ENCODE assay signal across 22 cellular contexts in genomic region chr3:99625643-99626414, GRCh38. TPM values are rescaled to one million over a fixed set of nuclear protein-coding genes. Genes with fewer than 3 reads are reported as not detected.
DNase-seq lines count a peak whose midpoint lies in the region; ATAC-seq, FAIRE-seq and TF ChIP-seq lines count a peak whose summit lies in the region.
"Had no signal": no experiment of that assay in that cellular context is flagged by ENCODE, and none has a peak within 500 bp of the region (broad histone marks: within the 10 kb centered on the region; RNA-seq: fewer than 3 reads in every experiment).

No MANE protein-coding gene starts in this region.

- dilution Hi-C loops in endothelial cell of umbilical vein (cut with MboI; ENCODE audit: extremely low pct_ligation_motif_present, low sequenced_read_pairs), result no loop called here

- intact Hi-C loops in endothelial cell of umbilical vein (cut with micrococcal nuclease), result no loop called here

- no peak overlapping the region for H2BK120ac ChIP-seq in trophoblast cell (ENCODE audit: insufficient read depth, low read length, poor library complexity)

- H3K4me2 ChIP-seq in MM.1S (ENCODE audit: low read depth, low read length), result peak overlapping the region; percentile 79
- H3K4me2 ChIP-seq in endothelial cell of umbilical vein (ENCODE audit: insufficient read depth, low read length), result no peak overlapping the region
- H3K4me2 ChIP-seq in trophoblast cell (ENCODE audit: low read length), result no peak overlapping the region
- H3K4me2 ChIP-seq: hepatocyte had no signal

- H3K36me3 ChIP-seq in MM.1S (replicated peaks; ENCODE audit: insufficient read depth, low read length) (no peaks in the 10 kb centered on the region), endothelial cell of umbilical vein (ENCODE audit: control insufficient read depth in 2 of 2, extremely low read depth in 1 of 2, insufficient read depth in 2 of 2, low read length in 2 of 2) (no peaks in the 10 kb centered on the region), trophoblast cell (ENCODE audit: control insufficient read depth in 1 of 2, insufficient read depth in 2 of 2, low read length in 2 of 2) (no peaks in the 10 kb centered on the region)
- H3K36me3 ChIP-seq: cardiac muscle cell, esophagus muscularis mucosa, right lobe of liver, tibial nerve had no signal

- no peak overlapping the region for H2AK5ac ChIP-seq in trophoblast cell (ENCODE audit: low read length)

- H3K23ac ChIP-seq in trophoblast cell (ENCODE audit: low read length), result no peak overlapping the region

- H3K79me2 ChIP-seq in MM.1S (ENCODE audit: low read length) (no peaks in the 10 kb centered on the region), endothelial cell of umbilical vein (ENCODE audit: control insufficient read depth, insufficient read depth, low read length) (no peaks in the 10 kb centered on the region), trophoblast cell (ENCODE audit: control insufficient read depth, insufficient read depth, low read length, poor library complexity) (no peaks in the 10 kb centered on the region)
- H3K79me2 ChIP-seq: hepatocyte had no signal

- H3K9me3 ChIP-seq in MM.1S (replicated peaks; ENCODE audit: insufficient read depth, low read length) (no peaks in the 10 kb centered on the region), endothelial cell of umbilical vein (replicated peaks; ENCODE audit: control insufficient read depth, insufficient read depth, low read length) (no peaks in the 10 kb centered on the region), trophoblast cell (ENCODE audit: insufficient read depth, low read depth, low read length) (no peaks in the 10 kb centered on the region)
- H3K9me3 ChIP-seq: esophagus muscularis mucosa, right lobe of liver, tibial nerve had no signal

- H4K91ac ChIP-seq in trophoblast cell (ENCODE audit: low read depth, low read length), result no peak overlapping the region

- no peak for TF ChIP-seq CTCF in MM.1S (IDR thresholded peaks at IDR 0.05; ENCODE audit: low read length)
- TF ChIP-seq CTCF in endothelial cell of umbilical vein (IDR thresholded peaks at IDR 0.05; ENCODE audit: extremely low read depth in 1 of 2, insufficient read depth in 1 of 2, low read depth in 1 of 2, low read length in 2 of 2), result no peak

- no peaks in the 10 kb centered on the region for H3K27me3 ChIP-seq in MM.1S (replicated peaks; ENCODE audit: insufficient read depth, low read length)
- H3K27me3 ChIP-seq in endothelial cell of umbilical vein (ENCODE audit: control insufficient read depth in 2 of 2, insufficient read depth in 2 of 2, low read length in 2 of 2), result no peaks in the 10 kb centered on the region
- no peaks in the 10 kb centered on the region for H3K27me3 ChIP-seq in trophoblast cell (ENCODE audit: insufficient read depth, low read length)
- H3K27me3 ChIP-seq: cardiac muscle cell, esophagus muscularis mucosa, hepatocyte, right lobe of liver, tibial nerve had no signal

- H3K14ac ChIP-seq in trophoblast cell (ENCODE audit: low read length), result no peak overlapping the region

- H3K79me1 ChIP-seq in trophoblast cell (ENCODE audit: low read length), result no peaks in the 10 kb centered on the region

- DNase-seq in EL (peak; percentile 45), MM.1S (no peak), endothelial cell of umbilical vein (ENCODE audit: low read depth, low spot score) (peak; percentile 43), trophoblast cell (peak; percentile 6 to 74)
- no peak for DNase-seq in stimulated activated CD4-positive, alpha-beta T cell treated with anti-CD3 and anti-CD28 coated beads, Interleukin-2, amount 100 ng/mL, for 48 hours
- DNase-seq in stimulated activated CD4-positive, alpha-beta T cell treated with anti-CD3 and anti-CD28 coated beads, Interleukin-1b, Interleukin-23, amount 100 ng/mL, for 48 hours, result no peak
- DNase-seq: activated CD4-positive, alpha-beta T cell treated with anti-CD3 and anti-CD28 coated beads for 4 hours; C1 segment of cervical spinal cord; KBM-7; NCI-H1048; NCI-H2081; occipital lobe; right lobe of liver; stimulated activated naive CD8-positive, alpha-beta T cell treated with anti-CD3 and anti-CD28 coated beads, Interleukin-15, Interleukin-2, amounts not matched to agents 100 U/mL and 50 U/mL, for 24 hours had no signal

- POLR2A ChIA-PET in endothelial cell of umbilical vein (lab: Charles Lee), result interaction anchor here (0.6 kb wide), 1 partner anchor 13 kb away, joined by 6 read pairs; the partner anchor contains the start of gene COL8A1

- H3K9ac ChIP-seq in MM.1S (ENCODE audit: low read length) (peak overlapping the region; percentile 70), endothelial cell of umbilical vein (replicated peaks; ENCODE audit: extremely low read depth, insufficient read depth, low read length) (no peak overlapping the region), trophoblast cell (ENCODE audit: low read length) (no peak overlapping the region)

- no peak overlapping the region for H4K12ac ChIP-seq in trophoblast cell (ENCODE audit: low read depth, low read length)

- peaks cover 39% of the 10 kb centered on the region for H3F3A ChIP-seq in MM.1S (ENCODE audit: insufficient read depth, low read length)

- peaks cover 73% of the 10 kb centered on the region for H3K4me1 ChIP-seq in MM.1S (ENCODE audit: low read length)
- H3K4me1 ChIP-seq in endothelial cell of umbilical vein (ENCODE audit: control insufficient read depth, extremely low read depth, insufficient read depth, low read length), result peaks cover 21% of the 10 kb centered on the region
- no peaks in the 10 kb centered on the region for H3K4me1 ChIP-seq in trophoblast cell (ENCODE audit: control insufficient read depth in 1 of 2, insufficient read depth in 2 of 2, low read length in 2 of 2)
- H3K4me1 ChIP-seq: esophagus muscularis mucosa, right lobe of liver had no signal

- CTCF ChIA-PET in endothelial cell of umbilical vein (lab: Charles Lee), result interaction anchor here (1.3 kb wide), 1 partner anchor 76 kb away, joined by 3 read pairs; no protein-coding TSS in a partner anchor

- H2BK12ac ChIP-seq in trophoblast cell (ENCODE audit: low read length), result no peak overlapping the region

- H3K4ac ChIP-seq in trophoblast cell (ENCODE audit: low read depth, low read length), result no peak overlapping the region

- H2AFZ ChIP-seq in MM.1S (ENCODE audit: low read length) (no peak overlapping the region), endothelial cell of umbilical vein (ENCODE audit: low read depth, low read length) (peak overlapping the region; percentile 59), trophoblast cell (ENCODE audit: insufficient read depth, low read length, poor library complexity) (no peak overlapping the region)
- H2AFZ ChIP-seq: hepatocyte had no signal

- H4K20me1 ChIP-seq in MM.1S (ENCODE audit: insufficient read depth, low read length) (no peaks in the 10 kb centered on the region), endothelial cell of umbilical vein (replicated peaks; ENCODE audit: control insufficient read depth, extremely low read depth, insufficient read depth, low read length) (no peaks in the 10 kb centered on the region)

- H3K27ac ChIP-seq in MM.1S (ENCODE audit: low read length) (peak overlapping the region; percentile 99), endothelial cell of umbilical vein (ENCODE audit: insufficient read depth, low read depth, low read length) (no peak overlapping the region), trophoblast cell (ENCODE audit: low read depth, low read length) (no peak overlapping the region)
- H3K27ac ChIP-seq: cardiac muscle cell, esophagus muscularis mucosa, hepatocyte, right lobe of liver, tibial nerve had no signal

- TF ChIP-seq POLR2A in endothelial cell of umbilical vein (IDR thresholded peaks at IDR 0.05; ENCODE audit: low read depth, low read length), result peak; percentile 34

- no CpG with 5 or more reads among the region's 3 CpGs for WGBS in trophoblast cell (ENCODE audit: extremely low coverage, insufficient coverage, insufficient read length)

- no peak overlapping the region for H2BK5ac ChIP-seq in trophoblast cell (ENCODE audit: low read depth, low read length, poor library complexity)

- H3K4me3 ChIP-seq in MM.1S (ENCODE audit: low read length) (peak overlapping the region; percentile 33; the same call in 1 of the 2 replicates), endothelial cell of umbilical vein (replicated peaks in 1 of 3; ENCODE audit: insufficient read depth in 1 of 3, low read depth in 1 of 3, low read length in 3 of 3) (no peak overlapping the region), trophoblast cell (ENCODE audit: low read depth, low read length) (no peak overlapping the region)
- H3K4me3 ChIP-seq: cardiac muscle cell, esophagus muscularis mucosa, hepatocyte, lung, right lobe of liver, tibial nerve had no signal

- H3K18ac ChIP-seq in trophoblast cell (ENCODE audit: low read length), result no peak overlapping the region

- no peaks in the 10 kb centered on the region for H3K9me2 ChIP-seq in MM.1S (replicated peaks; ENCODE audit: insufficient read depth, low read length)

- ATAC-seq in HG03457 (IDR thresholded peaks at IDR 0.05; ENCODE audit: unreplicated experiment), result no peak
- ATAC-seq: right lobe of liver; stimulated activated naive CD8-positive, alpha-beta T cell treated with anti-CD3 and anti-CD28 coated beads, Interleukin-15, Interleukin-2, amounts not matched to agents 100 U/mL and 50 U/mL, for 24 hours had no signal

- H4K8ac ChIP-seq in trophoblast cell (ENCODE audit: low read depth, low read length), result no peak overlapping the region

- no peaks in the 10 kb centered on the region for H3K9me1 ChIP-seq in endothelial cell of umbilical vein (replicated peaks; ENCODE audit: control insufficient read depth, extremely low read depth, insufficient read depth, low read length)

- peak; percentile 4 for FAIRE-seq in endothelial cell of umbilical vein (lab: Jason Lieb, UNC)
- FAIRE-seq: D721Med, G401.6 had no signal

- BruUV-seq in endothelial cell of umbilical vein (replicated peaks; lab: Mats Ljungman, UMichigan), result no TSS peak

TF ChIP-seq in endothelial cell of umbilical vein, 7 proteins besides CTCF, POLR2A, EP300 and RAD21 (continues in another document):
- TF ChIP-seq FOS (IDR thresholded peaks at IDR 0.05; ENCODE audit: borderline replicate concordance, insufficient read depth, low read length), result no peak
- no peak for TF ChIP-seq GATA2 (IDR thresholded peaks at IDR 0.05; ENCODE audit: insufficient read depth, insufficient read length, low read depth, low read length)
- TF ChIP-seq EZH2 (IDR thresholded peaks at IDR 0.05; ENCODE audit: borderline replicate concordance, low read depth, low read length, severe bottlenecking), result no peak
- TF ChIP-seq POLR2AphosphoS5 (IDR thresholded peaks at IDR 0.05; ENCODE audit: insufficient read depth, low read depth, low read length), result no peak
- no peak for TF ChIP-seq MYC (IDR thresholded peaks at IDR 0.05; ENCODE audit: low read depth, low read length)

RNA-seq across cellular contexts. Expression of gene COL8A1, which starts 12.6 kb away (rescaled TPM):
- 217 and 358 TPM in 2 replicates for total RNA-seq in endothelial cell of umbilical vein
- 581 and 634 TPM in 2 replicates for polyA plus RNA-seq in endothelial cell of umbilical vein
- polyA plus RNA-seq in endothelial cell of umbilical vein (2011; cell fraction: cytosol; rRNA removed), result 292 and 326 TPM in 2 replicates
- 285 and 305 TPM in 2 replicates for polyA plus RNA-seq in endothelial cell of umbilical vein (2011; cell fraction: nucleus; rRNA removed)
- 454 and 542 TPM in 2 replicates for polyA plus RNA-seq in endothelial cell of umbilical vein (2012)
- 1,032 and 1,279 TPM in 2 replicates for polyA minus RNA-seq in endothelial cell of umbilical vein
- not detected for polyA minus RNA-seq in endothelial cell of umbilical vein (2011; cell fraction: cytosol; rRNA and poly(A)+ RNA removed)
- 575 and 850 TPM in 2 replicates for polyA minus RNA-seq in endothelial cell of umbilical vein (2011; cell fraction: nucleus; rRNA and poly(A)+ RNA removed)
- polyA plus RNA-seq in trophoblast cell (2013), result 0.77 and 0.96 TPM in 2 replicates

Comparison
In these comparisons a context has a peak if more than half of its experiments do, and no peak if none do; other contexts are left out.
1. DNase-seq: peak in EL (single experiment), endothelial cell of umbilical vein (single experiment) and trophoblast cell (2 of 2); none in MM.1S (single experiment), stimulated activated CD4-positive, alpha-beta T cell treated with anti-CD3 and anti-CD28 coated beads, Interleukin-2, amount 100 ng/mL, for 48 hours (0 of 2) and stimulated activated CD4-positive, alpha-beta T cell treated with anti-CD3 and anti-CD28 coated beads, Interleukin-1b, Interleukin-23, amount 100 ng/mL, for 48 hours (single experiment).